8 cellular contexts compared by ENCODE assay signal in genomic region chr1:100350787-100351094, GRCh38. TPM values are rescaled to one million over a fixed set of nuclear protein-coding genes. Genes with fewer than 3 reads are reported as not detected.
DNase-seq lines count a peak whose midpoint lies in the region; ATAC-seq and TF ChIP-seq lines count a peak whose summit lies in the region.

No MANE protein-coding gene starts in this region.

- intact Hi-C loops in left ventricle myocardium inferior (cut with micrococcal nuclease) = loop anchor here (10.0 kb wide), 1 partner anchor 94 kb away; no protein-coding TSS in a partner anchor

- no peaks in the 10 kb centered on the region for H3K9me3 ChIP-seq in left ventricle myocardium inferior (replicated peaks)
- H3K9me3 ChIP-seq in skeletal muscle satellite cell (replicated peaks; ENCODE audit: low read length) = no peaks in the 10 kb centered on the region

- H3K36me3 ChIP-seq in H7 (replicated peaks; ENCODE audit: control insufficient read depth, insufficient read depth, low read length) (no peaks in the 10 kb centered on the region; the same call in 1 of the 2 replicates), left ventricle myocardium inferior (no peaks in the 10 kb centered on the region), skeletal muscle satellite cell (ENCODE audit: insufficient read depth, low read length) (no peaks in the 10 kb centered on the region)

- peaks cover 49% of the 10 kb centered on the region for H3K4me1 ChIP-seq in left ventricle myocardium inferior
- H3K4me1 ChIP-seq in skeletal muscle satellite cell (ENCODE audit: control insufficient read depth, insufficient read depth, low read length) = peaks cover 18% of the 10 kb centered on the region

- DNase-seq in H7 (no peak), left ventricle myocardium inferior (no peak), GDM1 (lab: John Stamatoyannopoulos, UW) (no peak), NCI-H1048 (lab: John Stamatoyannopoulos, UW) (no peak)
- DNase-seq in NK-92 treated with Interleukin-12 subunit alpha and Interleukin-12 subunit beta, amount 100 ng/mL, for 24 hours (lab: John Stamatoyannopoulos, UW) = no peak

- ATAC-seq in GM19467 (IDR thresholded peaks at IDR 0.05; ENCODE audit: unreplicated experiment) = no peak

- H3K4me3 ChIP-seq in H7 (ENCODE audit: insufficient read depth, low read depth, low read length) (peak overlapping the region; percentile 57), WI38 (ENCODE audit: low read depth, low read length) (peak overlapping the region; percentile 95), left ventricle myocardium inferior (peak overlapping the region; percentile 98), skeletal muscle satellite cell (ENCODE audit: low read length) (peak overlapping the region; percentile 96)

- TF ChIP-seq CTCF in WI38 (IDR thresholded peaks at IDR 0.05; ENCODE audit: low read depth, low read length) (no peak), left ventricle myocardium inferior (IDR thresholded peaks at IDR 0.05; ENCODE audit: borderline replicate concordance) (no peak)

- H3K4me2 ChIP-seq in skeletal muscle satellite cell (ENCODE audit: low read length) = peak overlapping the region; percentile 87

- H3K27me3 ChIP-seq in H7 (ENCODE audit: control insufficient read depth, insufficient read depth, low read length) = no peaks in the 10 kb centered on the region
- H3K27me3 ChIP-seq in left ventricle myocardium inferior (ENCODE audit: low read depth) = no peaks in the 10 kb centered on the region
- no peaks in the 10 kb centered on the region for H3K27me3 ChIP-seq in skeletal muscle satellite cell (ENCODE audit: control insufficient read depth, insufficient read depth, low read length)

- H3K9ac ChIP-seq in skeletal muscle satellite cell (ENCODE audit: low read depth, low read length) = peak overlapping the region; percentile 89

- H3K27ac ChIP-seq in left ventricle myocardium inferior (replicated peaks) = peak overlapping the region; percentile 95

RNA-seq across cellular contexts. Expression of gene CDC14A, which starts 1.6 kb away (rescaled TPM):
- 12.2 and 15.1 TPM in 2 replicates for total RNA-seq in H7 (2014; rRNA removed; shearing (Covaris generic))
- total RNA-seq in left ventricle myocardium inferior = 2.4 TPM
- total RNA-seq in skeletal muscle satellite cell (2012; rRNA removed) = 1.8 and 4.4 TPM in 2 replicates
